12 cellular contexts compared by ENCODE assay signal in genomic region chr1:3902546-3902945, GRCh38. TPM values are rescaled to one million over a fixed set of nuclear protein-coding genes. Genes with fewer than 3 reads are reported as not detected.
DNase-seq lines count a peak whose midpoint lies in the region; ATAC-seq, FAIRE-seq and TF ChIP-seq lines count a peak whose summit lies in the region.
"Had no signal": no experiment of that assay in that cellular context is flagged by ENCODE, and none has a peak within 500 bp of the region (broad histone marks: within the 10 kb centered on the region; RNA-seq: fewer than 3 reads in every experiment).

No MANE protein-coding gene starts in this region.

- peaks cover 12% of the 10 kb centered on the region for H3K4me1 ChIP-seq in endothelial cell of umbilical vein (ENCODE audit: control insufficient read depth, extremely low read depth, insufficient read depth, low read length)
- H3K4me1 ChIP-seq in HAP-1 = peaks cover 2% of the 10 kb centered on the region; the same call in 1 of the 2 replicates

- H3K9me3 Mint-ChIP-seq in activated naive CD4-positive, alpha-beta T cell treated with anti-CD3 and anti-CD28 coated beads, Interleukin-2, amount 10 ng/mL, durations not matched to agents 7 days and 5 days = peaks cover 8% of the 10 kb centered on the region
- H3K9me3 Mint-ChIP-seq in stimulated activated naive CD8-positive, alpha-beta T cell treated with anti-CD3 and anti-CD28 coated beads, Interleukin-15, amount 100 ng/mL, for 72 hours = peaks cover 0 to 7% of the 10 kb centered on the region in 2 donors

- H3K27me3 ChIP-seq in endothelial cell of umbilical vein (ENCODE audit: control insufficient read depth in 2 of 2, insufficient read depth in 2 of 2, low read length in 2 of 2) = no peaks in the 10 kb centered on the region
- no peaks in the 10 kb centered on the region for H3K27me3 ChIP-seq in HAP-1 (ENCODE audit: low read depth)
- H3K27me3 ChIP-seq: stomach had no signal

- peaks cover 16% of the 10 kb centered on the region for H3K36me3 Mint-ChIP-seq in activated naive CD4-positive, alpha-beta T cell treated with anti-CD3 and anti-CD28 coated beads, Interleukin-2, amount 10 ng/mL, durations not matched to agents 7 days and 5 days

- DNase-seq in activated naive CD4-positive, alpha-beta T cell treated with anti-CD3 and anti-CD28 coated beads, Interleukin-2, amount 10 ng/mL, durations not matched to agents 7 days and 5 days = peak; percentile 40
- no peak for DNase-seq in activated naive CD4-positive, alpha-beta T cell (lab: John Stamatoyannopoulos, UW)
- peak; percentile 18 for DNase-seq in T follicular helper cell (ENCODE audit: low read depth)
- no peak for DNase-seq in endothelial cell of umbilical vein (ENCODE audit: low read depth, low spot score)
- no peak for DNase-seq in stimulated activated naive CD8-positive, alpha-beta T cell treated with anti-CD3 and anti-CD28 coated beads, Interleukin-15, amount 100 ng/mL, for 72 hours
- no peak for DNase-seq in middle frontal gyrus (ENCODE audit: extremely low spot score, low spot score)
- no peak for DNase-seq in HAP-1 (ENCODE audit: low spot score in 2 of 2)
- DNase-seq: hippocampal formation, stomach had no signal

- peaks cover 24% of the 10 kb centered on the region for H3K79me2 ChIP-seq in endothelial cell of umbilical vein (ENCODE audit: control insufficient read depth, insufficient read depth, low read length)

- peaks cover 74% of the 10 kb centered on the region for H3K4me1 Mint-ChIP-seq in activated naive CD4-positive, alpha-beta T cell treated with anti-CD3 and anti-CD28 coated beads, Interleukin-2, amount 10 ng/mL, durations not matched to agents 7 days and 5 days
- H3K4me1 Mint-ChIP-seq in stimulated activated naive CD8-positive, alpha-beta T cell treated with anti-CD3 and anti-CD28 coated beads, Interleukin-15, amount 100 ng/mL, for 72 hours = peaks cover 58% of the 10 kb centered on the region

- BruUV-seq in endothelial cell of umbilical vein (replicated peaks; lab: Mats Ljungman, UMichigan) = no TSS peak

- H3K9ac ChIP-seq in endothelial cell of umbilical vein (replicated peaks; ENCODE audit: extremely low read depth, insufficient read depth, low read length) = no peak overlapping the region

- CTCF ChIA-PET in activated naive CD4-positive, alpha-beta T cell treated with anti-CD3 and anti-CD28 coated beads, Interleukin-2, amount 10 ng/mL, durations not matched to agents 7 days and 5 days (lab: Charles Lee) = interaction anchor here (1.8 to 2.0 kb wide), 2 partner anchors 45 to 126 kb away, joined by 4 to 13 read pairs; partner anchors contain the start of genes CEP104 and DFFB
- CTCF ChIA-PET in endothelial cell of umbilical vein (lab: Charles Lee) = interaction anchor here (1.4 kb wide), 1 partner anchor 45 kb away, joined by 3 read pairs; no protein-coding TSS in a partner anchor

- peak overlapping the region; percentile 94 for H3K4me3 Mint-ChIP-seq in activated naive CD4-positive, alpha-beta T cell treated with anti-CD3 and anti-CD28 coated beads, Interleukin-2, amount 10 ng/mL, durations not matched to agents 7 days and 5 days
- peak overlapping the region; percentile 91 to 98 for H3K4me3 Mint-ChIP-seq in stimulated activated naive CD8-positive, alpha-beta T cell treated with anti-CD3 and anti-CD28 coated beads, Interleukin-15, amount 100 ng/mL, for 72 hours

- in situ Hi-C loops in HAP-1 (cut with MboI; ENCODE audit: low sequenced_read_pairs) = no loop called here

- FAIRE-seq in endothelial cell of umbilical vein (lab: Jason Lieb, UNC) = peak; percentile 59
- FAIRE-seq: GM19239 had no signal

- H3K36me3 ChIP-seq in endothelial cell of umbilical vein (ENCODE audit: control insufficient read depth in 2 of 2, extremely low read depth in 1 of 2, insufficient read depth in 2 of 2, low read length in 2 of 2) (no peaks in the 10 kb centered on the region), HAP-1 (replicated peaks) (peaks cover 3% of the 10 kb centered on the region; the same call in 1 of the 2 replicates)
- H3K36me3 ChIP-seq: stomach had no signal

- no peaks in the 10 kb centered on the region for H3K9me3 ChIP-seq in endothelial cell of umbilical vein (replicated peaks; ENCODE audit: control insufficient read depth, insufficient read depth, low read length)
- H3K9me3 ChIP-seq in HAP-1 = peaks cover 5% of the 10 kb centered on the region

- H4K20me1 ChIP-seq in endothelial cell of umbilical vein (replicated peaks; ENCODE audit: control insufficient read depth, extremely low read depth, insufficient read depth, low read length) = no peaks in the 10 kb centered on the region

- intact Hi-C loops in endothelial cell of umbilical vein (cut with micrococcal nuclease) = loop anchor here (5.0 kb wide), 1 partner anchor 130 kb away; the partner anchor contains the start of gene SMIM1

- no peak overlapping the region for H3K27ac ChIP-seq in endothelial cell of umbilical vein (ENCODE audit: insufficient read depth, low read depth, low read length)
- H3K27ac ChIP-seq: stomach had no signal

- H3K27ac Mint-ChIP-seq in activated naive CD4-positive, alpha-beta T cell treated with anti-CD3 and anti-CD28 coated beads, Interleukin-2, amount 10 ng/mL, durations not matched to agents 7 days and 5 days = peak overlapping the region; percentile 99
- peak overlapping the region in 1 of 2 donors; percentile 54 for H3K27ac Mint-ChIP-seq in stimulated activated naive CD8-positive, alpha-beta T cell treated with anti-CD3 and anti-CD28 coated beads, Interleukin-15, amount 100 ng/mL, for 72 hours

- dilution Hi-C loops in endothelial cell of umbilical vein (cut with MboI; ENCODE audit: extremely low pct_ligation_motif_present, low sequenced_read_pairs) = no loop called here

- no peak for TF ChIP-seq CTCF in endothelial cell of umbilical vein (IDR thresholded peaks at IDR 0.05; ENCODE audit: extremely low read depth in 1 of 2, insufficient read depth in 1 of 2, low read depth in 1 of 2, low read length in 2 of 2)

- no peak for ATAC-seq in stimulated activated naive CD8-positive, alpha-beta T cell treated with anti-CD3 and anti-CD28 coated beads, Interleukin-15, amount 100 ng/mL, for 72 hours
- ATAC-seq in HG03432 (IDR thresholded peaks at IDR 0.05; ENCODE audit: unreplicated experiment) = no peak
- ATAC-seq: Panc1 had no signal

- H2AFZ ChIP-seq in endothelial cell of umbilical vein (ENCODE audit: low read depth, low read length) = no peak overlapping the region

- no peak overlapping the region for H3K4me2 ChIP-seq in endothelial cell of umbilical vein (ENCODE audit: insufficient read depth, low read length)

- H3K27me3 Mint-ChIP-seq in activated naive CD4-positive, alpha-beta T cell treated with anti-CD3 and anti-CD28 coated beads, Interleukin-2, amount 10 ng/mL, durations not matched to agents 7 days and 5 days = peaks cover 5% of the 10 kb centered on the region
- H3K27me3 Mint-ChIP-seq in stimulated activated naive CD8-positive, alpha-beta T cell treated with anti-CD3 and anti-CD28 coated beads, Interleukin-15, amount 100 ng/mL, for 72 hours = no peaks in the 10 kb centered on the region

- no peaks in the 10 kb centered on the region for H3K9me1 ChIP-seq in endothelial cell of umbilical vein (replicated peaks; ENCODE audit: control insufficient read depth, extremely low read depth, insufficient read depth, low read length)

- POLR2A ChIA-PET in endothelial cell of umbilical vein (lab: Charles Lee) = no interaction called here

- H3K4me3 ChIP-seq in endothelial cell of umbilical vein (replicated peaks in 1 of 3; ENCODE audit: insufficient read depth in 1 of 3, low read depth in 1 of 3, low read length in 3 of 3) (no peak overlapping the region), HAP-1 (no peak overlapping the region)
- H3K4me3 ChIP-seq: stomach had no signal

- no peak for TF ChIP-seq POLR2A in endothelial cell of umbilical vein (IDR thresholded peaks at IDR 0.05; ENCODE audit: low read depth, low read length)

TF ChIP-seq in endothelial cell of umbilical vein, 7 proteins besides CTCF, POLR2A, EP300 and RAD21 (continues in another document):
- TF ChIP-seq, protein P1, sequence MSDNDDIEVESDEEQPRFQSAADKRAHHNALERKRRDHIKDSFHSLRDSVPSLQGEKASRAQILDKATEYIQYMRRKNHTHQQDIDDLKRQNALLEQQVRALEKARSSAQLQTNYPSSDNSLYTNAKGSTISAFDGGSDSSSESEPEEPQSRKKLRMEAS (IDR thresholded peaks at IDR 0.05; ENCODE audit: insufficient read depth, insufficient read length) = no peak
- TF ChIP-seq FOS (IDR thresholded peaks at IDR 0.05; ENCODE audit: borderline replicate concordance, insufficient read depth, low read length) (no peak), POLR2AphosphoS5 (IDR thresholded peaks at IDR 0.05; ENCODE audit: insufficient read depth, low read depth, low read length) (no peak), EZH2 (IDR thresholded peaks at IDR 0.05; ENCODE audit: borderline replicate concordance, low read depth, low read length, severe bottlenecking) (no peak)

RNA-seq across cellular contexts. Expression of gene C1orf174, which starts 2.5 kb away (rescaled TPM):
- total RNA-seq in endothelial cell of umbilical vein = 27.6 and 28.0 TPM in 2 replicates
- polyA plus RNA-seq in endothelial cell of umbilical vein = 28.6 and 31.7 TPM in 2 replicates
- 29.6 and 38.0 TPM in 2 replicates for polyA plus RNA-seq in endothelial cell of umbilical vein (2011; cell fraction: cytosol; rRNA removed)
- polyA plus RNA-seq in endothelial cell of umbilical vein (2011; cell fraction: nucleus; rRNA removed) = 38.4 and 43.5 TPM in 2 replicates
- 22.0 and 24.4 TPM in 2 replicates for polyA plus RNA-seq in endothelial cell of umbilical vein (2012)
- 22.2 and 22.6 TPM in 2 replicates for polyA minus RNA-seq in endothelial cell of umbilical vein
- 21.9 TPM for polyA minus RNA-seq in endothelial cell of umbilical vein (2011; cell fraction: cytosol; rRNA and poly(A)+ RNA removed)
- 10.3 and 11.6 TPM in 2 replicates for polyA minus RNA-seq in endothelial cell of umbilical vein (2011; cell fraction: nucleus; rRNA and poly(A)+ RNA removed)

RNA-seq across cellular contexts. Expression of gene DFFB, which starts 45.3 kb away (rescaled TPM):
- total RNA-seq in endothelial cell of umbilical vein = 10.6 and 11.7 TPM in 2 replicates
- 9.4 and 11.8 TPM in 2 replicates for polyA plus RNA-seq in endothelial cell of umbilical vein
- polyA plus RNA-seq in endothelial cell of umbilical vein (2011; cell fraction: cytosol; rRNA removed) = 6.4 and 7.6 TPM in 2 replicates
- 13.8 and 14.8 TPM in 2 replicates for polyA plus RNA-seq in endothelial cell of umbilical vein (2011; cell fraction: nucleus; rRNA removed)
- polyA plus RNA-seq in endothelial cell of umbilical vein (2012) = 5.5 and 8.4 TPM in 2 replicates
- polyA minus RNA-seq in endothelial cell of umbilical vein = 6.4 and 11.4 TPM in 2 replicates
- 4.5 TPM for polyA minus RNA-seq in endothelial cell of umbilical vein (2011; cell fraction: cytosol; rRNA and poly(A)+ RNA removed)
- polyA minus RNA-seq in endothelial cell of umbilical vein (2011; cell fraction: nucleus; rRNA and poly(A)+ RNA removed) = 5.3 and 10.0 TPM in 2 replicates

RNA-seq across cellular contexts. Expression of gene CEP104, which starts 45.5 kb away (rescaled TPM):
- total RNA-seq in endothelial cell of umbilical vein = 41.8 and 43.0 TPM in 2 replicates
- polyA plus RNA-seq in endothelial cell of umbilical vein = 12.4 and 16.3 TPM in 2 replicates
- 19.5 and 21.5 TPM in 2 replicates for polyA plus RNA-seq in endothelial cell of umbilical vein (2011; cell fraction: cytosol; rRNA removed)
- 38.2 and 46.2 TPM in 2 replicates for polyA plus RNA-seq in endothelial cell of umbilical vein (2011; cell fraction: nucleus; rRNA removed)
- 31.4 and 33.5 TPM in 2 replicates for polyA plus RNA-seq in endothelial cell of umbilical vein (2012)
- polyA minus RNA-seq in endothelial cell of umbilical vein = 34.8 and 65.9 TPM in 2 replicates
- 12.7 TPM for polyA minus RNA-seq in endothelial cell of umbilical vein (2011; cell fraction: cytosol; rRNA and poly(A)+ RNA removed)
- 20.1 and 30.9 TPM in 2 replicates for polyA minus RNA-seq in endothelial cell of umbilical vein (2011; cell fraction: nucleus; rRNA and poly(A)+ RNA removed)

Comparison
In these comparisons a context has a peak if more than half of its experiments do, and no peak if none do; other contexts are left out.
1. DNase-seq: peak in activated naive CD4-positive, alpha-beta T cell treated with anti-CD3 and anti-CD28 coated beads, Interleukin-2, amount 10 ng/mL, durations not matched to agents 7 days and 5 days (single experiment) and T follicular helper cell (single experiment); none in activated naive CD4-positive, alpha-beta T cell (0 of 4), endothelial cell of umbilical vein (single experiment), stimulated activated naive CD8-positive, alpha-beta T cell treated with anti-CD3 and anti-CD28 coated beads, Interleukin-15, amount 100 ng/mL, for 72 hours (0 of 2), middle frontal gyrus (single experiment) and HAP-1 (0 of 2).